In the genomic region with DNA sequence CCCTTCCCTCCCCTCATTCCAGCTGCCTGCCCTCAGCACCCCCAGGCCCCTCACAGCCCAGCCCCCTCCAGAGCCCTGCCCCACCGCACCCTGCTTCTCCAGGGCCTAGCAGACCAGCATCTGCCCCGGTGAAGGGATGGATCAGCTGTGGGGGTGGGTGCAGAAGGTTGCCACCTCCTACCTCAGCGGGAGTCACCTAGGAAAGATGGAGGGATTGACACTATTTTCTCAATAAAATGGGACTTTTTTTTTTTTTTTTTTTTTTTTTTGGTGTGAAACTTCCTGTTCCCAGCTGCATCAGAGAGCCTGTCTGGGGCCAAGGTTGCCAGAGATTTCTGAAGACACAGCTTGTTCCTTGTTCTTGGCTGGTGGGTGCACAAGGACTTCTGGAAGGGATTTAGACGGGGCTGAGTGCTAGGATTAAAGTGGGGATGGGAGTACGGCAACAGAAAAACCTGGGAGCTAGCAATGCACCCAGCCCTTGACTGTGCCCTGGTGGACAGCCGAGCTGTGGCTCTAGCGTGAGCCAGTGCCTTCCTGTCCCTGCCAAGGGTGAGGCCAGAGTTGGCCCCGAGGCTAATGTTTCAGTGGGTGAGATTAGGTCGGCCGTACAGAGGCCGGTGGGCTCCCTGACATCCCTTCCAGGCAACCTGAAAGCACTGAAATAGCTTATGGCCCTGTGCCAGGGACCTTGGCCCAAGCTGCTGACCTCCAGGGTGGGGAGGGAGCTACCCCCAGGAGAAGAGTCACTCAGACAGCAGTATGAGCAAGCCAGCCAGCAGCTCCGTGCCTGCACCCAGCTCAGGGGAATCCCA, we compare ENCODE assay signal across 1 cellular context.
TF ChIP-seq lines count a peak whose summit lies in the region.

No MANE protein-coding gene starts in this region.

TF ChIP-seq in IMR-90, 13 proteins besides CTCF, POLR2A, EP300 and RAD21 (continued from another document):
- no peak for TF ChIP-seq RFX5 (IDR thresholded peaks at IDR 0.05; ENCODE audit: low read depth, low read length)
- no peak for TF ChIP-seq MXI1 (IDR thresholded peaks at IDR 0.05; ENCODE audit: borderline replicate concordance, low read depth, low read length)
- no peak for TF ChIP-seq SMC3 (IDR thresholded peaks at IDR 0.05; ENCODE audit: low read depth, low read length)
- TF ChIP-seq FOS (IDR thresholded peaks at IDR 0.05; ENCODE audit: low read depth, low read length) = no peak
